Comparison of ENCODE assay signal across 29 cellular contexts in the genomic region with DNA sequence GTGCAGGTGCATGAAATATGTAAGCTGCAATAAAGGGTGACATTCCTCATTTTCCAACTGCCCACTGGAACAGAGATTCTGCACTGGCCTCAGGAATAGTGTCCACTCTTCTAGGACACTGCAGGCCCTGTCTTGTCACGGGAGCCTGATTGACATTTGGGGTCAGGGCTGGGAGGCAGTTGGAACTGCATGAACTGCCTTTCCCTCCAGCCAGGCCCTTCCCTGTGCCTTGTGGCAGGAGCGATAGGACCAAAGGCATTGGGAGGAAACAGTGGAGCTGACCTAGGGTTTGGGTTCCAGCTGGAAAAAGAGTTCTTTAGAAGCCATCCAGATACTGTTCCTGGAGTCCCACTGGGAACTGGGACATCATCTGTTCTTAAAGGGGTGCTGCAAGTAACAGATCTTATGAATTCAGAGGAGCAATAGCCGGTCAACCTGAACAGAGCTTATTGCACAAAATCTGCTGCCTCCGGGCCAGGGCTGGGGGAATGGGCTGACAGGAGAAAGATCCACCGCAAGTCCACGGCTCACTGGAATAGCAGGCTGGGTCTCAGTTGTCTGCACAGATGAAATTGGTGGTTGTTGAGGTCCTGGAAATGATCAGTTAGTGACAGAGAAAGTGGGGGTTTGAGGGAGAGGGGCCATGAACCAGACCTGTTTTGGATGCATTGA.
"Had no signal": no experiment of that assay in that cellular context is flagged by ENCODE, and none has a peak within 500 bp of the region (broad histone marks: within the 10 kb centered on the region; RNA-seq: fewer than 3 reads in every experiment).

No MANE protein-coding gene starts in this region.

- H3K27me3 ChIP-seq: ascending aorta, dorsolateral prefrontal cortex had no signal

- H3K27me3 Mint-ChIP-seq: brain had no signal

- FAIRE-seq: bronchial epithelial cell, frontal cortex had no signal

- H3K36me3 Mint-ChIP-seq: activated naive CD4-positive, alpha-beta T cell treated with anti-CD3 and anti-CD28 coated beads, Interleukin-2, amount 10 ng/mL, durations not matched to agents 7 days and 5 days; activated naive CD4-positive, alpha-beta T cell treated with anti-CD3 and anti-CD28 coated beads, Interleukin-2, amount 50 U/mL, for 72 hours; activated naive CD8-positive, alpha-beta T cell treated with anti-CD3 and anti-CD28 coated beads, Interleukin-2, amount 10 ng/mL, durations not matched to agents 7 days and 5 days; brain had no signal

- H3K4me3 Mint-ChIP-seq: activated B cell treated with CpG ODN at 0.5 μM for 24 hours; activated CD8-positive, alpha-beta T cell treated with anti-CD3 and anti-CD28 coated beads for 36 hours; activated naive CD4-positive, alpha-beta T cell treated with anti-CD3 and anti-CD28 coated beads, Interleukin-2, amount 10 ng/mL, durations not matched to agents 7 days and 5 days; activated naive CD8-positive, alpha-beta T cell treated with anti-CD3 and anti-CD28 coated beads, Interleukin-2, amount 10 ng/mL, durations not matched to agents 7 days and 5 days; activated T-cell treated with anti-CD3 and anti-CD28 coated beads, Interleukin-2, amount 50 U/mL, for 24 hours; activated T-cell treated with anti-CD3 and anti-CD28 coated beads, Interleukin-2, amount 50 U/mL, for 72 hours; brain; central memory CD8-positive, alpha-beta T cell; dendritic cell treated with granulocyte-macrophage colony-stimulating factor and Interleukin-4, amounts not matched to agents 40 ng/mL and 50 ng/mL, for 4 days; T-helper 17 cell; T-helper 2 cell treated with Interferon-gamma antibody and Interleukin-4, amounts not matched to agents 5 μg/mL and 100 μg/mL, for 36 hours had no signal

- H3K36me3 ChIP-seq: ascending aorta, WERI-Rb-1 had no signal

- H3K4me1 ChIP-seq: ascending aorta had no signal

- H3K4me3 ChIP-seq: ascending aorta, coronary artery, dorsolateral prefrontal cortex had no signal

- H3K9me3 Mint-ChIP-seq: activated CD8-positive, alpha-beta T cell treated with anti-CD3 and anti-CD28 coated beads for 36 hours; activated naive CD4-positive, alpha-beta T cell treated with anti-CD3 and anti-CD28 coated beads, Interleukin-2, amount 10 ng/mL, durations not matched to agents 7 days and 5 days; activated naive CD4-positive, alpha-beta T cell treated with anti-CD3 and anti-CD28 coated beads, Interleukin-2, amount 50 U/mL, for 72 hours; activated naive CD8-positive, alpha-beta T cell treated with anti-CD3 and anti-CD28 coated beads, Interleukin-2, amount 10 ng/mL, durations not matched to agents 7 days and 5 days; activated T-cell treated with anti-CD3 and anti-CD28 coated beads, Interleukin-2, amount 50 U/mL, for 24 hours; activated T-cell treated with anti-CD3 and anti-CD28 coated beads, Interleukin-2, amount 50 U/mL, for 72 hours; central memory CD8-positive, alpha-beta T cell; dendritic cell treated with granulocyte-macrophage colony-stimulating factor and Interleukin-4, amounts not matched to agents 40 ng/mL and 50 ng/mL, for 4 days; T-helper 2 cell treated with Interferon-gamma antibody and Interleukin-4, amounts not matched to agents 5 μg/mL and 100 μg/mL, for 36 hours had no signal

- H3K27ac ChIP-seq: ascending aorta, coronary artery, dorsolateral prefrontal cortex, WERI-Rb-1 had no signal

- H3K4me1 Mint-ChIP-seq: activated B cell treated with CpG ODN at 0.5 μM for 24 hours; activated naive CD4-positive, alpha-beta T cell treated with anti-CD3 and anti-CD28 coated beads, Interleukin-2, amount 10 ng/mL, durations not matched to agents 7 days and 5 days; central memory CD8-positive, alpha-beta T cell; T-helper 17 cell had no signal

- H3K27ac Mint-ChIP-seq: activated B cell treated with CpG ODN at 0.5 μM for 24 hours; activated CD8-positive, alpha-beta T cell treated with anti-CD3 and anti-CD28 coated beads for 36 hours; activated naive CD4-positive, alpha-beta T cell treated with anti-CD3 and anti-CD28 coated beads, Interleukin-2, amount 10 ng/mL, durations not matched to agents 7 days and 5 days; activated naive CD8-positive, alpha-beta T cell treated with anti-CD3 and anti-CD28 coated beads, Interleukin-2, amount 10 ng/mL, durations not matched to agents 7 days and 5 days; activated T-cell treated with anti-CD3 and anti-CD28 coated beads, Interleukin-2, amount 50 U/mL, for 24 hours; activated T-cell treated with anti-CD3 and anti-CD28 coated beads, Interleukin-2, amount 50 U/mL, for 72 hours; dendritic cell treated with granulocyte-macrophage colony-stimulating factor and Interleukin-4, amounts not matched to agents 40 ng/mL and 50 ng/mL, for 4 days; T-helper 17 cell; T-helper 2 cell treated with Interferon-gamma antibody and Interleukin-4, amounts not matched to agents 5 μg/mL and 100 μg/mL, for 36 hours had no signal

- H3K9me3 ChIP-seq: ascending aorta had no signal

- DNase-seq: activated B cell treated with CpG ODN at 0.5 μM for 24 hours; activated CD4-positive, alpha-beta T cell treated with anti-CD3 and anti-CD28 coated beads for 48 hours; activated CD4-positive, alpha-beta T cell treated with anti-CD3 and anti-CD28 coated beads, Interleukin-2, amount 50 U/mL, for 1 hour; activated CD4-positive, alpha-beta T cell treated with anti-CD3 and anti-CD28 coated beads, Interleukin-2, amount 50 U/mL, for 48 hours; activated CD8-positive, alpha-beta memory T cell treated with anti-CD3 and anti-CD28 coated beads, Interleukin-2, amount 50 U/mL, for 48 hours; activated CD8-positive, alpha-beta T cell treated with anti-CD3 and anti-CD28 coated beads for 36 hours; activated gamma-delta T cell; activated naive CD4-positive, alpha-beta T cell; activated naive CD4-positive, alpha-beta T cell treated with anti-CD3 and anti-CD28 coated beads, Interleukin-2, amount 10 ng/mL, durations not matched to agents 7 days and 5 days; activated naive CD8-positive, alpha-beta T cell treated with anti-CD3 and anti-CD28 coated beads, Interleukin-2, amount 10 ng/mL, durations not matched to agents 7 days and 5 days; activated T-cell treated with anti-CD3 and anti-CD28 coated beads for 4 hours; activated T-cell treated with anti-CD3 and anti-CD28 coated beads, Interleukin-2, amount 50 U/mL, for 24 hours; activated T-cell treated with anti-CD3 and anti-CD28 coated beads, Interleukin-2, amount 50 U/mL, for 72 hours; dorsolateral prefrontal cortex; effector CD8-positive, alpha-beta T cell; foreskin fibroblast; T-helper 1 cell; T-helper 17 cell; T1000; WERI-Rb-1 had no signal
